ENCODE assay signal across 17 cellular contexts in genomic region chr3:23128655-23129054, GRCh38.
"Had no signal": no experiment of that assay in that cellular context is flagged by ENCODE, and none has a peak within 500 bp of the region (broad histone marks: within the 10 kb centered on the region; RNA-seq: fewer than 3 reads in every experiment).

No MANE protein-coding gene starts in this region.

- H3K9me3 ChIP-seq: adrenal gland, prostate gland, sigmoid colon had no signal

- DNase-seq: activated CD4-positive, alpha-beta T cell treated with anti-CD3 and anti-CD28 coated beads for 1 hour; activated CD4-positive, alpha-beta T cell treated with anti-CD3 and anti-CD28 coated beads, Interleukin-2, amount 50 U/mL, for 48 hours; activated CD8-positive, alpha-beta memory T cell treated with anti-CD3 and anti-CD28 coated beads, Interleukin-2, amount 10 ng/mL, durations not matched to agents 7 days and 5 days; activated effector memory CD4-positive, alpha-beta T cell treated with Interleukin-2 at 50 U/mL for 16 hours; activated naive CD4-positive, alpha-beta T cell treated with anti-CD3 and anti-CD28 coated beads, Interleukin-2, amount 50 U/mL, for 16 hours; activated T-cell treated with anti-CD3 and anti-CD28 coated beads, Interleukin-2, amount 50 U/mL, for 24 hours; adrenal gland; endodermal cell; kidney; left ventricle myocardium superior; sigmoid colon; stimulated activated CD4-positive, alpha-beta T cell treated with anti-CD3 and anti-CD28 coated beads, Interleukin-4, amount 100 ng/mL, for 1 hour; stimulated activated naive B cell treated with anti-CD40 and anti-IgM and Interleukin-4, amounts not matched to agents 10 μg/mL and 1 μg/mL and 100 μg/mL, for 72 hours had no signal

- ATAC-seq: activated CD8-positive, alpha-beta memory T cell treated with anti-CD3 and anti-CD28 coated beads, Interleukin-2, amount 10 ng/mL, durations not matched to agents 7 days and 5 days; left ventricle myocardium superior; stimulated activated naive B cell treated with anti-CD40 and anti-IgM and Interleukin-4, amounts not matched to agents 10 μg/mL and 1 μg/mL and 100 μg/mL, for 72 hours had no signal

- H3K36me3 ChIP-seq: adrenal gland, cardiac muscle cell, prostate gland, sigmoid colon had no signal

- H3K9me3 Mint-ChIP-seq: activated T-cell treated with anti-CD3 and anti-CD28 coated beads, Interleukin-2, amount 50 U/mL, for 24 hours; endodermal cell had no signal

- H3K27ac Mint-ChIP-seq: activated CD8-positive, alpha-beta memory T cell treated with anti-CD3 and anti-CD28 coated beads, Interleukin-2, amount 10 ng/mL, durations not matched to agents 7 days and 5 days; activated T-cell treated with anti-CD3 and anti-CD28 coated beads, Interleukin-2, amount 50 U/mL, for 24 hours; endodermal cell; stimulated activated naive B cell treated with anti-CD40 and anti-IgM and Interleukin-4, amounts not matched to agents 10 μg/mL and 1 μg/mL and 100 μg/mL, for 72 hours; type B pancreatic cell had no signal

- H3K27me3 ChIP-seq: adrenal gland, cardiac muscle cell, sigmoid colon had no signal

- H3K4me3 Mint-ChIP-seq: activated CD8-positive, alpha-beta memory T cell treated with anti-CD3 and anti-CD28 coated beads, Interleukin-2, amount 10 ng/mL, durations not matched to agents 7 days and 5 days; activated T-cell treated with anti-CD3 and anti-CD28 coated beads, Interleukin-2, amount 50 U/mL, for 24 hours; endodermal cell; stimulated activated naive B cell treated with anti-CD40 and anti-IgM and Interleukin-4, amounts not matched to agents 10 μg/mL and 1 μg/mL and 100 μg/mL, for 72 hours; type B pancreatic cell had no signal

- H3K27me3 Mint-ChIP-seq: activated CD8-positive, alpha-beta memory T cell treated with anti-CD3 and anti-CD28 coated beads, Interleukin-2, amount 10 ng/mL, durations not matched to agents 7 days and 5 days; activated T-cell treated with anti-CD3 and anti-CD28 coated beads, Interleukin-2, amount 50 U/mL, for 24 hours; type B pancreatic cell had no signal

- H3K36me3 Mint-ChIP-seq: activated CD8-positive, alpha-beta memory T cell treated with anti-CD3 and anti-CD28 coated beads, Interleukin-2, amount 10 ng/mL, durations not matched to agents 7 days and 5 days; stimulated activated naive B cell treated with anti-CD40 and anti-IgM and Interleukin-4, amounts not matched to agents 10 μg/mL and 1 μg/mL and 100 μg/mL, for 72 hours; type B pancreatic cell had no signal

- H3K4me1 ChIP-seq: adrenal gland had no signal

- H3K27ac ChIP-seq: adrenal gland, SK-N-MC had no signal

- H3K4me1 Mint-ChIP-seq: activated CD8-positive, alpha-beta memory T cell treated with anti-CD3 and anti-CD28 coated beads, Interleukin-2, amount 10 ng/mL, durations not matched to agents 7 days and 5 days; endodermal cell; stimulated activated naive B cell treated with anti-CD40 and anti-IgM and Interleukin-4, amounts not matched to agents 10 μg/mL and 1 μg/mL and 100 μg/mL, for 72 hours had no signal

- H3K4me3 ChIP-seq: cardiac muscle cell, prostate gland, SK-N-MC had no signal
